8 cellular contexts compared by ENCODE assay signal in genomic region chr6:88166493-88166900, GRCh38. TPM values are rescaled to one million over a fixed set of nuclear protein-coding genes. Genes with fewer than 3 reads are reported as not detected.
A peak's percentile ranks its signal among the peaks of the same experiment; 100 is the strongest.
DNase-seq lines count a peak whose midpoint lies in the region; ATAC-seq and TF ChIP-seq lines count a peak whose summit lies in the region.
"Had no signal": no experiment of that assay in that cellular context is flagged by ENCODE, and none has a peak within 500 bp of the region (broad histone marks: within the 10 kb centered on the region; RNA-seq: fewer than 3 reads in every experiment).

No MANE protein-coding gene starts in this region.

- H2AFZ ChIP-seq in H9 (ENCODE audit: low read length) (no peak overlapping the region), neural progenitor cell (replicated peaks) (peak overlapping the region; percentile 100)

- no peak overlapping the region for H2BK120ac ChIP-seq in H9 (ENCODE audit: low read depth, low read length, poor library complexity, severe bottlenecking)

- H4K91ac ChIP-seq in H9 (ENCODE audit: insufficient read length, low read depth, low read length), result no peak overlapping the region

- H3K4me3 Mint-ChIP-seq in H9 (peak overlapping the region; percentile 79 to 91), neural progenitor cell (peak overlapping the region; percentile 90)

- H4K8ac ChIP-seq in H9 (replicated peaks; ENCODE audit: insufficient read length, low read depth, low read length), result no peak overlapping the region

- no peak overlapping the region for H3K4ac ChIP-seq in H9 (ENCODE audit: low read depth, low read length)

- no peak overlapping the region for H2BK12ac ChIP-seq in H9 (ENCODE audit: insufficient read length, low read depth, low read length)

- H3K4me1 ChIP-seq in H9 (ENCODE audit: insufficient read depth, low read length) (no peaks in the 10 kb centered on the region), RWPE2 (ENCODE audit: insufficient read depth, poor library complexity, severe bottlenecking) (no peaks in the 10 kb centered on the region), esophagus (ENCODE audit: control insufficient read depth in 2 of 2, insufficient read depth in 2 of 2, low read length in 1 of 2) (peaks cover 8 to 10% of the 10 kb centered on the region in 2 donors), neural progenitor cell (no peaks in the 10 kb centered on the region)

- peak; percentile 32 for TF ChIP-seq POLR2A in GM18526 (IDR thresholded peaks at IDR 0.05; ENCODE audit: extremely low read depth, insufficient read length)

- H3K27ac ChIP-seq in H9 (ENCODE audit: insufficient read length, low read depth, low read length) (no peak overlapping the region), RWPE2 (ENCODE audit: poor library complexity, severe bottlenecking) (no peak overlapping the region), esophagus (ENCODE audit: low read depth in 2 of 2, low read length in 1 of 2) (peak overlapping the region in 1 of 2 donors; percentile 16), neural progenitor cell (no peak overlapping the region)

- DNase-seq in H9, result no peak
- no peak for DNase-seq in RWPE2 (ENCODE audit: low spot score)
- DNase-seq in neural progenitor cell (ENCODE audit: low spot score), result no peak
- no peak for DNase-seq in NCI-H510A treated with DMSO at 0.1 percent for 48 hours (lab: John Stamatoyannopoulos, UW)
- DNase-seq in GDM1 (lab: John Stamatoyannopoulos, UW), result no peak

- H2AK5ac ChIP-seq in H9 (ENCODE audit: insufficient read length, low read length), result no peak overlapping the region

- H3K9me3 ChIP-seq in H9 (ENCODE audit: control insufficient read depth, low read depth, low read length), result no peaks in the 10 kb centered on the region
- no peaks in the 10 kb centered on the region for H3K9me3 ChIP-seq in RWPE2 (ENCODE audit: severe bottlenecking)
- peaks cover 0 to 4% of the 10 kb centered on the region in 2 donors for H3K9me3 ChIP-seq in esophagus (ENCODE audit: control insufficient read depth in 2 of 2, insufficient read depth in 1 of 2, low read depth in 1 of 2, low read length in 1 of 2)
- H3K9me3 ChIP-seq in neural progenitor cell (ENCODE audit: low read depth), result no peaks in the 10 kb centered on the region

- no peak overlapping the region for H3K9ac ChIP-seq in H9 (ENCODE audit: extremely low read depth, insufficient read length, low read length)
- H3K9ac ChIP-seq in neural progenitor cell, result no peak overlapping the region

- no peak overlapping the region for H3K56ac ChIP-seq in H9 (ENCODE audit: insufficient read length, low read depth, low read length)

- no peak overlapping the region for H2BK20ac ChIP-seq in H9 (ENCODE audit: low read depth, low read length, poor library complexity, severe bottlenecking)

- H3K36me3 Mint-ChIP-seq in H9 (ENCODE audit: insufficient read depth in 1 of 3, low read depth in 3 of 3) (0 out of 7 replicates have a peak, but pooled peaks cover 0 to 4% (median 0%) of the 10 kb centered on the region in 3 experiments), neural progenitor cell (no peaks in the 10 kb centered on the region)

- H3K4me2 ChIP-seq in H9 (ENCODE audit: insufficient read depth, insufficient read length, low read length), result peak overlapping the region; percentile 92
- H3K4me2 ChIP-seq in neural progenitor cell, result peak overlapping the region; percentile 90

- H3K27me3 Mint-ChIP-seq in H9 (ENCODE audit: low read depth) (peaks cover 65% of the 10 kb centered on the region), neural progenitor cell (ENCODE audit: insufficient read depth, low read depth) (peaks cover 30% of the 10 kb centered on the region)

- H2BK15ac ChIP-seq in H9 (ENCODE audit: low read depth, low read length), result no peak overlapping the region; the same call in 1 of the 2 replicates

- no peak overlapping the region for H3T11ph ChIP-seq in H9 (ENCODE audit: low read length)

- H3K27me3 ChIP-seq in H9 (ENCODE audit: insufficient read depth, low read length) (peaks cover 23% of the 10 kb centered on the region), RWPE2 (ENCODE audit: insufficient read depth, poor library complexity, severe bottlenecking) (peaks cover 87% of the 10 kb centered on the region), esophagus (ENCODE audit: control insufficient read depth in 1 of 2, insufficient read depth in 2 of 2, low read length in 2 of 2) (peaks cover 5 to 20% of the 10 kb centered on the region in 2 donors), neural progenitor cell (peaks cover 77% of the 10 kb centered on the region)

- WGBS in H9 (ENCODE audit: extremely low coverage, insufficient read length, low lambda C conversion rate), result no CpG with 5 or more reads among the region's 44 CpGs
- 1% methylated on average over 31 to 44 of the region's 44 CpGs for WGBS in esophagus, 2 donors

- H4K5ac ChIP-seq in H9 (ENCODE audit: insufficient read length, low read depth, low read length), result no peak overlapping the region

- no peak overlapping the region for H3K23ac ChIP-seq in H9 (ENCODE audit: insufficient read length, low read depth, low read length)

- H3K23me2 ChIP-seq in H9 (ENCODE audit: insufficient read length, low read depth, low read length, poor library complexity, severe bottlenecking), result peaks cover 14% of the 10 kb centered on the region

- peak overlapping the region; percentile 27 for H3K18ac ChIP-seq in H9 (ENCODE audit: insufficient read length, low read depth, low read length)

- peaks cover 9% of the 10 kb centered on the region for H3F3A ChIP-seq in neural progenitor cell (ENCODE audit: low read depth)

- peak overlapping the region; percentile 27 for H3K4me3 ChIP-seq in RWPE2 (ENCODE audit: severe bottlenecking)
- peak overlapping the region; percentile 52 to 53 for H3K4me3 ChIP-seq in esophagus (ENCODE audit: low read depth in 1 of 2, low read length in 2 of 2)
- H3K4me3 ChIP-seq in neural progenitor cell, result peak overlapping the region; percentile 63

- H3K27ac Mint-ChIP-seq in H9 (no peak overlapping the region), neural progenitor cell (no peak overlapping the region)

- no peak overlapping the region for H2BK5ac ChIP-seq in H9 (ENCODE audit: insufficient read length, low read length)

- ATAC-seq in RWPE2 (ENCODE audit: low read depth), result peak; percentile 36; the same call in 2 of the 3 replicates

- peaks cover 14 to 23% of the 10 kb centered on the region in 2 experiments for H3K4me1 Mint-ChIP-seq in H9
- peaks cover 15% of the 10 kb centered on the region for H3K4me1 Mint-ChIP-seq in neural progenitor cell

- H3K36me3 ChIP-seq in RWPE2 (ENCODE audit: low read depth) (no peaks in the 10 kb centered on the region), esophagus (ENCODE audit: control insufficient read depth in 2 of 2, insufficient read depth in 2 of 2, low read length in 1 of 2) (no peaks in the 10 kb centered on the region), neural progenitor cell (no peaks in the 10 kb centered on the region)

- H4K20me1 ChIP-seq in H9 (ENCODE audit: control insufficient read depth, insufficient read depth, insufficient read length), result no peaks in the 10 kb centered on the region
- peaks cover 10% of the 10 kb centered on the region for H4K20me1 ChIP-seq in neural progenitor cell (ENCODE audit: low read depth)

- H3K14ac ChIP-seq in H9 (ENCODE audit: insufficient read depth, low read length), result peak overlapping the region; percentile 84

- H3K79me2 ChIP-seq in H9 (ENCODE audit: insufficient read depth, low read length), result no peaks in the 10 kb centered on the region
- no peaks in the 10 kb centered on the region for H3K79me2 ChIP-seq in neural progenitor cell (ENCODE audit: low read depth)

- peaks cover 3% of the 10 kb centered on the region in 2 experiments; a peak in 2 of 5 replicates for H3K9me3 Mint-ChIP-seq in H9
- H3K9me3 Mint-ChIP-seq in neural progenitor cell, result no peaks in the 10 kb centered on the region

- TF ChIP-seq CTCF in H9 (conservative IDR thresholded peaks at IDR 0.05) (no peak), RWPE2 (IDR thresholded peaks at IDR 0.05; ENCODE audit: poor library complexity, severe bottlenecking) (no peak), neural progenitor cell (IDR thresholded peaks at IDR 0.05) (no peak)

- H3K79me1 ChIP-seq in H9 (ENCODE audit: insufficient read depth, low read depth, low read length, poor library complexity, severe bottlenecking), result no peaks in the 10 kb centered on the region

RNA-seq across cellular contexts. Expression of gene CNR1, which starts 0.3 kb away (rescaled TPM):
- total RNA-seq in H9 (2021) (0.55 and 0.72 TPM in 2 replicates), neural progenitor cell (ENCODE audit: low replicate concordance) (0.26 and 0.34 TPM in 2 replicates)
- under 1 TPM; 0.74 to 0.77 TPM for polyA plus RNA-seq in esophagus
- total RNA-seq: activated CD8-positive, alpha-beta memory T cell treated with anti-CD3 and anti-CD28 coated beads for 36 hours had no signal
